ENCODE assay signal across 9 cellular contexts in the genomic region with DNA sequence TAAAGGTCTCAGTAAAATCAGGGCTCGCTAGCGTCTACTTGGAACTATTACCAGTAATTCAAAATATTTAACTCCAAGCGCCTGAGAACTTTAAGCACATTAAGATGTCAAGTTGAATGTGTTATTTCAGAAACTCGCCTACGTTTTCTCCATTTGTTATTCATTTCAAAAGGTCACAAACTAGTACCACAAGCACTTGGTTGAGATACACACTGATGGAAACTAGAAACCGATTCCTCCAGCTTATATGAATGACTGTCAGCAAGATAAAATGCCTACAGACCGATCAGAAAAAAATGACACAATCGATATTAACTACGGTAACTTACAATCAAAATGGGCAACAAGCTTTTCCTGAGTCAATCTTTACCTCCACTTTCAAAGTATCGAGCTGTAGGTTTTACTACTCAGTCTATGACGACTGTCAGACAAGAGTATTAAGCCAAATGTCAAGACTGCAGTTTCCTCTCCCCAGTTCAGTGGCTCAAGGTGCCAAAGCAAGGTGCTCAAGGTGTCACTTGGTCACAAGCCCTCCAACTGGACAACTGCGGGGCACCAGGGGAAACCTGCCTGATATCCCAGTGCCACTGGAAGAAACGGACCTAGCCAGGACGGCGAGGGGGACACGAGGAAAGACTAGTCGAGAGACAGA. TPM values are rescaled to one million over a fixed set of nuclear protein-coding genes. Genes with fewer than 3 reads are reported as not detected.
DNase-seq lines count a peak whose midpoint lies in the region; ATAC-seq and TF ChIP-seq lines count a peak whose summit lies in the region.
"Had no signal": no experiment of that assay in that cellular context is flagged by ENCODE, and none has a peak within 500 bp of the region (broad histone marks: within the 10 kb centered on the region; RNA-seq: fewer than 3 reads in every experiment).

No MANE protein-coding gene starts in this region.

- ATAC-seq in GM19395 (IDR thresholded peaks at IDR 0.05; ENCODE audit: unreplicated experiment) (no peak), HG03432 (IDR thresholded peaks at IDR 0.05; ENCODE audit: unreplicated experiment) (no peak)

- CTCF ChIA-PET in CD4-positive, alpha-beta memory T cell (lab: Charles Lee; ENCODE audit: partially characterized antibody): interaction anchor here (0.9 to 2.1 kb wide), 3 partner anchors 11 to 208 kb away, joined by 3 to 5 read pairs (median 3); no protein-coding TSS in a partner anchor
- CTCF ChIA-PET in MCF 10A (lab: Yijun Ruan, JAX): no interaction called here

- H3K27me3 Mint-ChIP-seq in CD4-positive, alpha-beta memory T cell: peaks cover 14 to 18% of the 10 kb centered on the region in 2 donors
- peaks cover 24% of the 10 kb centered on the region for H3K27me3 Mint-ChIP-seq in MCF 10A (ENCODE audit: insufficient read depth, unreplicated experiment)

- peaks cover 26 to 56% (median 43%) of the 10 kb centered on the region in 4 donors for H3K4me1 Mint-ChIP-seq in CD4-positive, alpha-beta memory T cell
- peaks cover 4% of the 10 kb centered on the region for H3K4me1 Mint-ChIP-seq in MCF 10A (ENCODE audit: insufficient read depth, unreplicated experiment)

- intact Hi-C loops in CD4-positive, alpha-beta memory T cell (cut with micrococcal nuclease): loop anchor here (1.0 to 2.0 kb wide), 3 partner anchors 32 to 282 kb away; a partner anchor contains a TSS
- intact Hi-C loops in MCF 10A (cut with micrococcal nuclease): loop anchor here (5.0 kb wide), 2 partner anchors 44 to 59 kb away; a partner anchor contains a TSS

- peaks cover 18% of the 10 kb centered on the region for H3K27me3 ChIP-seq in CD4-positive, alpha-beta memory T cell (ENCODE audit: insufficient read depth, low read length)
- peaks cover 33% of the 10 kb centered on the region for H3K27me3 ChIP-seq in mucosa of stomach (ENCODE audit: control insufficient read depth, insufficient read depth, low read length)

- H3K9me3 Mint-ChIP-seq in CD4-positive, alpha-beta memory T cell: no peaks in the 10 kb centered on the region
- no peaks in the 10 kb centered on the region for H3K9me3 Mint-ChIP-seq in MCF 10A (ENCODE audit: unreplicated experiment)

- peaks cover 0 to 29% of the 10 kb centered on the region in 2 donors for H3K36me3 Mint-ChIP-seq in CD4-positive, alpha-beta memory T cell
- H3K36me3 Mint-ChIP-seq in MCF 10A (ENCODE audit: insufficient read depth, unreplicated experiment): peaks cover 30% of the 10 kb centered on the region

- H3K4me1 ChIP-seq in CD4-positive, alpha-beta memory T cell (ENCODE audit: insufficient read depth, low read length): peaks cover 50% of the 10 kb centered on the region
- H3K4me1 ChIP-seq in mucosa of stomach (ENCODE audit: control insufficient read depth, insufficient read depth, low read length): peaks cover 13% of the 10 kb centered on the region

- H3K4me3 Mint-ChIP-seq in CD4-positive, alpha-beta memory T cell: peak overlapping the region; percentile 95 to 98 (median 97)
- H3K4me3 Mint-ChIP-seq in MCF 10A (ENCODE audit: unreplicated experiment): peak overlapping the region; percentile 90

- TF ChIP-seq CTCF in MCF 10A (IDR thresholded peaks at IDR 0.05; ENCODE audit: unreplicated experiment): no peak

- H3K9me3 ChIP-seq in CD4-positive, alpha-beta memory T cell (ENCODE audit: control insufficient read depth in 1 of 2, low read length in 2 of 2): no peaks in the 10 kb centered on the region
- H3K9me3 ChIP-seq in mucosa of stomach (ENCODE audit: control insufficient read depth, low read length): no peaks in the 10 kb centered on the region

- H3K27ac Mint-ChIP-seq in CD4-positive, alpha-beta memory T cell: peak overlapping the region; percentile 89 to 98 (median 97)
- H3K27ac Mint-ChIP-seq in MCF 10A (ENCODE audit: low read depth, unreplicated experiment): peak overlapping the region; percentile 95

- peak in 3 of 5 donors; percentile 14 to 29 (median 17) for DNase-seq in CD4-positive, alpha-beta memory T cell
- no peak for DNase-seq in Jurkat, Clone E6-1 (ENCODE audit: low read depth, low spot score)
- DNase-seq in MCF 10A (ENCODE audit: unreplicated experiment) (no peak), NOMO-1 (lab: John Stamatoyannopoulos, UW; ENCODE audit: unreplicated experiment in 2 of 2) (no peak), ureter (ENCODE audit: low spot score) (no peak)

- peak overlapping the region; percentile 86 for H3K27ac ChIP-seq in CD4-positive, alpha-beta memory T cell (ENCODE audit: low read depth, low read length)

- peaks cover 17% of the 10 kb centered on the region for H3K36me3 ChIP-seq in CD4-positive, alpha-beta memory T cell (ENCODE audit: insufficient read depth, low read length)
- no peaks in the 10 kb centered on the region for H3K36me3 ChIP-seq in mucosa of stomach (ENCODE audit: control insufficient read depth, insufficient read depth, low read length)

- TSS peak; percentile 71 for BruUV-seq in MCF 10A (replicated peaks; lab: Mats Ljungman, UMichigan)

- POLR2A ChIA-PET in CD4-positive, alpha-beta memory T cell (lab: Charles Lee; ENCODE audit: partially characterized antibody): interaction anchor here (0.6 to 1.8 kb wide), 8 partner anchors 8 to 282 kb away, joined by 3 to 7 read pairs (median 4); a partner anchor contains a TSS
- POLR2A ChIA-PET in MCF 10A (lab: Yijun Ruan, JAX): interaction anchor here (0.6 to 3.1 kb wide), 21 partner anchors 8 to 593 kb away, joined by 3 to 13 read pairs (median 4); a partner anchor contains a TSS

- H3K4me3 ChIP-seq in CD4-positive, alpha-beta memory T cell (ENCODE audit: low read length in 2 of 2): peak overlapping the region; percentile 81 to 97
- H3K4me3 ChIP-seq in Jurkat, Clone E6-1 (ENCODE audit: low read length): peak overlapping the region; percentile 69
- H3K4me3 ChIP-seq in mucosa of stomach (ENCODE audit: low read length): peak overlapping the region; percentile 54

- H3K9ac ChIP-seq in mucosa of stomach (ENCODE audit: low read length): peak overlapping the region; percentile 68

RNA-seq across cellular contexts. Expression of a gene that starts 0.7 kb away (rescaled TPM):
- total RNA-seq in CD4-positive, alpha-beta memory T cell: 10 to 100 TPM; 86.5 to 92.4 TPM
- polyA plus RNA-seq in CD4-positive, alpha-beta memory T cell: 10 to 100 TPM; 59.1 to 84.9 TPM
- polyA plus RNA-seq in Jurkat, Clone E6-1 (2012; ENCODE audit: insufficient read depth, insufficient read length): 134 TPM
- total RNA-seq in MCF 10A (2022) (80.8 and 106 TPM in 2 replicates), ureter (88.0 TPM)

RNA-seq across cellular contexts. Expression of a gene that starts 3.0 kb away (rescaled TPM):
- total RNA-seq in CD4-positive, alpha-beta memory T cell: not detected
- under 1 TPM in 1 of 2 donors, not detected in 1; 0.37 TPM for polyA plus RNA-seq in CD4-positive, alpha-beta memory T cell
- not detected for polyA plus RNA-seq in Jurkat, Clone E6-1 (2012; ENCODE audit: insufficient read depth, insufficient read length)
- total RNA-seq in MCF 10A (2022) (0.37 TPM in 1 of 2 replicates, not detected in the other), ureter (not detected)
- total RNA-seq: pulmonary artery endothelial cell had no signal

RNA-seq across cellular contexts. Expression of a gene that starts 7.4 kb away (rescaled TPM):
- under 1 TPM in 1 of 2 experiments, not detected in 1; 0.35 TPM for total RNA-seq in CD4-positive, alpha-beta memory T cell
- polyA plus RNA-seq in CD4-positive, alpha-beta memory T cell: 1 to 10 TPM in 1 of 2 donors, not detected in 1; 1.0 TPM
- 11.5 TPM for polyA plus RNA-seq in Jurkat, Clone E6-1 (2012; ENCODE audit: insufficient read depth, insufficient read length)
- total RNA-seq in MCF 10A (2022): not detected in 2 replicates
- not detected for total RNA-seq in ureter
- total RNA-seq: pulmonary artery endothelial cell had no signal

RNA-seq across cellular contexts. Expression of a gene that starts 32.0 kb away (rescaled TPM):
- total RNA-seq in CD4-positive, alpha-beta memory T cell: 100 to 1,000 TPM; 183 to 184 TPM
- polyA plus RNA-seq in CD4-positive, alpha-beta memory T cell: 10 to 100 TPM; 36.2 to 66.9 TPM
- 95.7 TPM for polyA plus RNA-seq in Jurkat, Clone E6-1 (2012; ENCODE audit: insufficient read depth, insufficient read length)
- total RNA-seq in MCF 10A (2022) (80.8 and 106 TPM in 2 replicates), ureter (206 TPM)

RNA-seq across cellular contexts. Expression of a gene that starts 44.5 kb away (rescaled TPM):
- total RNA-seq in CD4-positive, alpha-beta memory T cell: not detected
- polyA plus RNA-seq in CD4-positive, alpha-beta memory T cell: not detected
- 3.5 TPM for polyA plus RNA-seq in Jurkat, Clone E6-1 (2012; ENCODE audit: insufficient read depth, insufficient read length)
- total RNA-seq in MCF 10A (2022): 7.7 and 8.1 TPM in 2 replicates
- total RNA-seq in ureter: 84.2 TPM
- total RNA-seq: pulmonary artery endothelial cell had no signal

Comparison
In these comparisons a context has a peak if more than half of its experiments do, and no peak if none do; other contexts are left out.
1. DNase-seq: peak in CD4-positive, alpha-beta memory T cell (3 of 5); none in Jurkat, Clone E6-1 (single experiment), MCF 10A (single experiment), NOMO-1 (0 of 2) and ureter (single experiment).
2. Peak in every context shown above with its lines, with median percentiles within 50 percentile points of each other: H3K4me3 ChIP-seq.